14 cellular contexts compared by ENCODE assay signal in the genomic region with DNA sequence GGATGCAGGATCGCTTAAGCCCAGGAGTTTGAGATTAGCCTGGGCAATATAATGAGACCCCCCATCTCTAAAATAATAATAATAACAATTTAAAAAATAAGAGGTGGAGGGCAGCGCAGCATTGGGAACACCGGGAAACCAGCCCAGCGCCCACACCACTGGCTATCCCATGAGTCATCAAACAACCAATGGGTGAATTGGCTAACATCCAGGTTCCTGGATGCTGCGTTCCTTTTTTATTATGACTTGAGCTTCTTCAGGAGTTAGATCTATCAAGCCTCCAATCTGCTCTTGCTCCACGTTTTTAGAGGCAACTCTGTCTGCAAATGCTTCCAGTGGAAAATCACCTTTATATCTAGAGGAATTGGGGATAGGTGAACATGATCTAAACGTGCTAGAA. TPM values are rescaled to one million over a fixed set of nuclear protein-coding genes. Genes with fewer than 3 reads are reported as not detected.
DNase-seq lines count a peak whose midpoint lies in the region; ATAC-seq and TF ChIP-seq lines count a peak whose summit lies in the region.
"Had no signal": no experiment of that assay in that cellular context is flagged by ENCODE, and none has a peak within 500 bp of the region (broad histone marks: within the 10 kb centered on the region; RNA-seq: fewer than 3 reads in every experiment).

No MANE protein-coding gene starts in this region.

- 58% methylated on average over 7 of the region's 7 CpGs for WGBS in esophagus muscularis mucosa

- peak; percentile 58 for DNase-seq in H4 (ENCODE audit: low spot score)
- DNase-seq in RWPE2 (ENCODE audit: low spot score): no peak
- DNase-seq in fibroblast of lung (ENCODE audit: low read depth in 2 of 2): peak; percentile 78 to 83
- no peak for DNase-seq in esophagus muscularis mucosa (ENCODE audit: extremely low spot score)
- DNase-seq in central memory CD4-positive, alpha-beta T cell: no peak
- DNase-seq in erythroblast (lab: John Stamatoyannopoulos, UW): no peak
- DNase-seq: activated T-cell treated with anti-CD3 and anti-CD28 coated beads, Interleukin-2, amount 50 U/mL, for 48 hours; NCI-H1417 treated with DMSO at 0.1 percent for 48 hours; NCI-H774; stomach had no signal

- H3K27ac ChIP-seq in RWPE2 (ENCODE audit: poor library complexity, severe bottlenecking): no peak overlapping the region
- H3K27ac ChIP-seq in fibroblast of lung (ENCODE audit: insufficient read depth, low read length): no peak overlapping the region
- no peak overlapping the region for H3K27ac ChIP-seq in esophagus muscularis mucosa (replicated peaks in 1 of 4)
- H3K27ac ChIP-seq: SJSA1, stomach had no signal

- no peaks in the 10 kb centered on the region for H3K27me3 ChIP-seq in RWPE2 (ENCODE audit: insufficient read depth, poor library complexity, severe bottlenecking)
- H3K27me3 ChIP-seq in fibroblast of lung (ENCODE audit: control insufficient read depth, insufficient read depth, low read length): no peaks in the 10 kb centered on the region
- H3K27me3 ChIP-seq in skeletal muscle satellite cell (ENCODE audit: control insufficient read depth, insufficient read depth, low read length): no peaks in the 10 kb centered on the region
- no peaks in the 10 kb centered on the region for H3K27me3 ChIP-seq in esophagus muscularis mucosa
- H3K27me3 ChIP-seq: SJSA1, stomach had no signal

- H3K36me3 ChIP-seq in RWPE2 (ENCODE audit: low read depth) (peaks cover 6% of the 10 kb centered on the region; the same call in 1 of the 2 replicates), fibroblast of lung (ENCODE audit: control insufficient read depth, insufficient read depth, low read length) (no peaks in the 10 kb centered on the region), skeletal muscle satellite cell (ENCODE audit: insufficient read depth, low read length) (peaks cover 6% of the 10 kb centered on the region), esophagus muscularis mucosa (no peaks in the 10 kb centered on the region)

- no peak for TF ChIP-seq EP300 in esophagus muscularis mucosa (IDR thresholded peaks at IDR 0.05)

- no peaks in the 10 kb centered on the region for H4K20me1 ChIP-seq in fibroblast of lung (ENCODE audit: control insufficient read depth, extremely low read depth, insufficient read depth, low read length)

- H3K4me3 ChIP-seq in RWPE2 (ENCODE audit: severe bottlenecking): no peak overlapping the region
- no peak overlapping the region for H3K4me3 ChIP-seq in fibroblast of lung (replicated peaks in 1 of 4; ENCODE audit: control extremely low read depth in 1 of 4, insufficient read depth in 1 of 4, low read depth in 3 of 4, low read length in 4 of 4)
- no peak overlapping the region for H3K4me3 ChIP-seq in skeletal muscle satellite cell (ENCODE audit: low read length)
- no peak overlapping the region for H3K4me3 ChIP-seq in esophagus muscularis mucosa
- H3K4me3 ChIP-seq: SJSA1, stomach had no signal

- no peaks in the 10 kb centered on the region for H3K79me2 ChIP-seq in fibroblast of lung (ENCODE audit: control insufficient read depth, insufficient read depth, low read length)

- H3K9ac ChIP-seq in fibroblast of lung (ENCODE audit: insufficient read depth, low read length): no peak overlapping the region
- no peak overlapping the region for H3K9ac ChIP-seq in skeletal muscle satellite cell (ENCODE audit: low read depth, low read length)

- H3K9me3 ChIP-seq in RWPE2 (ENCODE audit: severe bottlenecking): no peaks in the 10 kb centered on the region
- no peaks in the 10 kb centered on the region for H3K9me3 ChIP-seq in fibroblast of lung (ENCODE audit: control insufficient read depth, insufficient read depth, low read depth, low read length)
- H3K9me3 ChIP-seq in skeletal muscle satellite cell (replicated peaks; ENCODE audit: low read length): no peaks in the 10 kb centered on the region
- no peaks in the 10 kb centered on the region for H3K9me3 ChIP-seq in esophagus muscularis mucosa
- H3K9me3 ChIP-seq: SJSA1, stomach had no signal

- TF ChIP-seq CTCF in RWPE2 (IDR thresholded peaks at IDR 0.05; ENCODE audit: poor library complexity, severe bottlenecking) (no peak), fibroblast of lung (conservative IDR thresholded peaks at IDR 0.05 in 1 of 2, IDR thresholded peaks at IDR 0.05 in 1 of 2; ENCODE audit: low read depth in 1 of 2, low read length in 2 of 2) (no peak), esophagus muscularis mucosa (IDR thresholded peaks at IDR 0.05) (no peak)

- ATAC-seq in RWPE2 (ENCODE audit: low read depth) (peak; percentile 76), HG03457 (IDR thresholded peaks at IDR 0.05; ENCODE audit: unreplicated experiment) (no peak)
- ATAC-seq: activated CD4-positive, CD25-positive, alpha-beta regulatory T cell treated with anti-CD3 and anti-CD28 coated beads, Interleukin-2, amount 50 U/mL, for 24 hours had no signal

- TF ChIP-seq POLR2A in esophagus muscularis mucosa (IDR thresholded peaks at IDR 0.05; ENCODE audit: low read depth) (no peak), erythroblast (IDR thresholded peaks at IDR 0.05; ENCODE audit: low read length) (no peak)

- H3K4me1 ChIP-seq in RWPE2 (ENCODE audit: insufficient read depth, poor library complexity, severe bottlenecking): peaks cover 11% of the 10 kb centered on the region
- H3K4me1 ChIP-seq in fibroblast of lung (ENCODE audit: control insufficient read depth, extremely low read depth, insufficient read depth, low read length): peaks cover 2% of the 10 kb centered on the region
- peaks cover 31% of the 10 kb centered on the region for H3K4me1 ChIP-seq in skeletal muscle satellite cell (ENCODE audit: control insufficient read depth, insufficient read depth, low read length)
- H3K4me1 ChIP-seq in esophagus muscularis mucosa: peaks cover 0 to 9% (median 6%) of the 10 kb centered on the region in 4 donors

- H3K4me2 ChIP-seq in fibroblast of lung (ENCODE audit: extremely low read depth, insufficient read depth, low read length) (no peak overlapping the region), skeletal muscle satellite cell (ENCODE audit: low read length) (peak overlapping the region; percentile 8)

- no peak overlapping the region for H2AFZ ChIP-seq in fibroblast of lung (ENCODE audit: low read length)

- intact Hi-C loops in esophagus muscularis mucosa (cut with DNase I): no loop called here

RNA-seq across cellular contexts. Expression of gene LRRC4, which starts 10.0 kb away (rescaled TPM):
- total RNA-seq in H4 (2014; rRNA removed; shearing (Covaris generic)): not detected in 2 replicates
- total RNA-seq in fibroblast of lung (0.26 and 0.33 TPM in 2 replicates), esophagus muscularis mucosa (1 to 10 TPM in 1 of 4 donors, under 1 TPM in 3; under 0.01 to 1.3 (median 0.79) TPM)
- polyA plus RNA-seq in fibroblast of lung: 0.20 and 0.96 TPM in 2 replicates
- polyA plus RNA-seq in fibroblast of lung (2012): 0.12 and 0.96 TPM in 2 replicates
- polyA minus RNA-seq in fibroblast of lung (ENCODE audit: low replicate concordance): 0.59 and 3.3 TPM in 2 replicates
- total RNA-seq in skeletal muscle satellite cell (2012; rRNA removed): under 0.01 and 0.44 TPM in 2 replicates

Comparison
In these comparisons a context has a peak if more than half of its experiments do, and no peak if none do; other contexts are left out.
1. DNase-seq: peak in H4 (single experiment) and fibroblast of lung (2 of 2); none in RWPE2 (single experiment), esophagus muscularis mucosa (single experiment), central memory CD4-positive, alpha-beta T cell (single experiment) and erythroblast (0 of 2).